Comparison of ENCODE assay signal across 40 cellular contexts in genomic region chr11:24489477-24489876, GRCh38. TPM values are rescaled to one million over a fixed set of nuclear protein-coding genes. Genes with fewer than 3 reads are reported as not detected.
"Had no signal": no experiment of that assay in that cellular context is flagged by ENCODE, and none has a peak within 500 bp of the region (broad histone marks: within the 10 kb centered on the region; RNA-seq: fewer than 3 reads in every experiment).

No MANE protein-coding gene starts in this region.

- H3K4me3 ChIP-seq: adrenal gland, ascending aorta, body of pancreas, breast epithelium, cardiac muscle cell had no signal

- H3K4me3 Mint-ChIP-seq: activated naive CD4-positive, alpha-beta T cell treated with anti-CD3 and anti-CD28 coated beads for 36 hours; activated naive CD4-positive, alpha-beta T cell treated with anti-CD3 and anti-CD28 coated beads, Interleukin-2, amount 10 ng/mL, durations not matched to agents 7 days and 5 days; activated naive CD4-positive, alpha-beta T cell treated with anti-CD3 and anti-CD28 coated beads, Interleukin-2, amount 50 U/mL, for 24 hours; activated naive CD8-positive, alpha-beta T cell; activated naive CD8-positive, alpha-beta T cell treated with anti-CD3 and anti-CD28 coated beads for 36 hours; activated naive CD8-positive, alpha-beta T cell treated with anti-CD3 and anti-CD28 coated beads, Interleukin-2, amount 10 ng/mL, durations not matched to agents 7 days and 5 days; activated naive CD8-positive, alpha-beta T cell treated with anti-CD3 and anti-CD28 coated beads, Interleukin-2, amount 50 U/mL, for 24 hours; activated T-cell treated with anti-CD3 and anti-CD28 coated beads, Interleukin-2, amount 50 U/mL, for 24 hours; activated T-cell treated with anti-CD3 and anti-CD28 coated beads, Interleukin-2, amount 50 U/mL, for 4 hours; activated T-cell treated with anti-CD3 and anti-CD28 coated beads, Interleukin-2, amount 50 U/mL, for 72 hours; activated T-helper 1 cell treated with anti-CD3 and anti-CD28 coated beads, Interleukin-12 subunit alpha, Interleukin-12 subunit beta, Interleukin-2, Interleukin-4 antibody, amounts not matched to agents 30 ng/mL and 10 ng/mL and 1 ng/mL, durations not matched to agents 14 hours and 24 hours and 36 hours; activated T-helper 17 cell treated with anti-CD3 and anti-CD28 coated beads, Interleukin-2, amount 50 U/mL, for 72 hours; brain; central memory CD8-positive, alpha-beta T cell had no signal

- H3K27me3 Mint-ChIP-seq: activated naive CD4-positive, alpha-beta T cell treated with anti-CD3 and anti-CD28 coated beads, Interleukin-2, amount 10 ng/mL, durations not matched to agents 7 days and 5 days; activated naive CD4-positive, alpha-beta T cell treated with anti-CD3 and anti-CD28 coated beads, Interleukin-2, amount 50 U/mL, for 24 hours; activated naive CD8-positive, alpha-beta T cell; activated naive CD8-positive, alpha-beta T cell treated with anti-CD3 and anti-CD28 coated beads for 36 hours; activated naive CD8-positive, alpha-beta T cell treated with anti-CD3 and anti-CD28 coated beads, Interleukin-2, amount 10 ng/mL, durations not matched to agents 7 days and 5 days; activated naive CD8-positive, alpha-beta T cell treated with anti-CD3 and anti-CD28 coated beads, Interleukin-2, amount 50 U/mL, for 24 hours; activated T-cell treated with anti-CD3 and anti-CD28 coated beads, Interleukin-2, amount 50 U/mL, for 24 hours; activated T-helper 17 cell treated with anti-CD3 and anti-CD28 coated beads, Interleukin-2, amount 50 U/mL, for 72 hours; central memory CD8-positive, alpha-beta T cell had no signal

- H3K27ac ChIP-seq: adrenal gland, ascending aorta, body of pancreas, brain microvascular endothelial cell, breast epithelium, cardiac muscle cell had no signal

- H3K27me3 ChIP-seq: adrenal gland, ascending aorta, body of pancreas, brain microvascular endothelial cell, breast epithelium had no signal

- H3K4me1 Mint-ChIP-seq: activated naive CD4-positive, alpha-beta T cell treated with anti-CD3 and anti-CD28 coated beads, Interleukin-2, amount 10 ng/mL, durations not matched to agents 7 days and 5 days; activated naive CD4-positive, alpha-beta T cell treated with anti-CD3 and anti-CD28 coated beads, Interleukin-2, amount 50 U/mL, for 24 hours; activated naive CD8-positive, alpha-beta T cell treated with anti-CD3 and anti-CD28 coated beads for 36 hours; activated naive CD8-positive, alpha-beta T cell treated with anti-CD3 and anti-CD28 coated beads, Interleukin-2, amount 10 ng/mL, durations not matched to agents 7 days and 5 days; activated naive CD8-positive, alpha-beta T cell treated with anti-CD3 and anti-CD28 coated beads, Interleukin-2, amount 50 U/mL, for 24 hours; activated T-helper 17 cell treated with anti-CD3 and anti-CD28 coated beads, Interleukin-2, amount 50 U/mL, for 72 hours; brain; central memory CD8-positive, alpha-beta T cell had no signal

- H3K36me3 Mint-ChIP-seq: activated naive CD4-positive, alpha-beta T cell treated with anti-CD3 and anti-CD28 coated beads, Interleukin-2, amount 10 ng/mL, durations not matched to agents 7 days and 5 days; activated naive CD4-positive, alpha-beta T cell treated with anti-CD3 and anti-CD28 coated beads, Interleukin-2, amount 50 U/mL, for 24 hours; activated naive CD4-positive, alpha-beta T cell treated with anti-CD3 and anti-CD28 coated beads, Interleukin-2, amount 50 U/mL, for 72 hours; activated naive CD8-positive, alpha-beta T cell; activated naive CD8-positive, alpha-beta T cell treated with anti-CD3 and anti-CD28 coated beads for 36 hours; activated naive CD8-positive, alpha-beta T cell treated with anti-CD3 and anti-CD28 coated beads, Interleukin-2, amount 10 ng/mL, durations not matched to agents 7 days and 5 days; brain had no signal

- H3K4me1 ChIP-seq: adrenal gland, ascending aorta, body of pancreas, breast epithelium had no signal

- ATAC-seq: activated naive CD4-positive, alpha-beta T cell treated with anti-CD3 and anti-CD28 coated beads, Interleukin-2, amount 50 U/mL, for 72 hours; activated naive CD8-positive, alpha-beta T cell treated with anti-CD3 and anti-CD28 coated beads, Interleukin-2, amount 50 U/mL, for 24 hours; activated T-cell treated with anti-CD3 and anti-CD28 coated beads, Interleukin-2, amount 50 U/mL, for 4 hours; activated T-cell treated with anti-CD3 and anti-CD28 coated beads, Interleukin-2, amount 50 U/mL, for 72 hours; activated T-helper 17 cell treated with anti-CD3 and anti-CD28 coated beads, Interleukin-2, amount 50 U/mL, for 72 hours; body of pancreas had no signal

- H3K9me3 ChIP-seq: adrenal gland, ascending aorta, body of pancreas, breast epithelium had no signal

- FAIRE-seq: astrocyte, bronchial epithelial cell had no signal

- DNase-seq: activated effector memory CD4-positive, alpha-beta T cell treated with anti-CD3 and anti-CD28 coated beads, Interleukin-2, amount 50 U/mL, for 16 hours; activated effector memory CD4-positive, alpha-beta T cell treated with Interleukin-2 at 50 U/mL for 16 hours; activated gamma-delta T cell; activated gamma-delta T cell treated with Interleukin-2 at 50 U/mL for 16 hours; activated naive CD4-positive, alpha-beta T cell; activated naive CD4-positive, alpha-beta T cell treated with anti-CD3 and anti-CD28 coated beads for 36 hours; activated naive CD4-positive, alpha-beta T cell treated with anti-CD3 and anti-CD28 coated beads, Interleukin-2, amount 10 ng/mL, durations not matched to agents 7 days and 5 days; activated naive CD4-positive, alpha-beta T cell treated with anti-CD3 and anti-CD28 coated beads, Interleukin-2, amount 50 U/mL, for 16 hours; activated naive CD4-positive, alpha-beta T cell treated with Interleukin-2 at 50 U/mL for 16 hours; activated naive CD8-positive, alpha-beta T cell treated with anti-CD3 and anti-CD28 coated beads for 36 hours; activated naive CD8-positive, alpha-beta T cell treated with anti-CD3 and anti-CD28 coated beads, Interleukin-2, amount 10 ng/mL, durations not matched to agents 7 days and 5 days; activated naive CD8-positive, alpha-beta T cell treated with anti-CD3 and anti-CD28 coated beads, Interleukin-2, amount 50 U/mL, for 24 hours; activated T-cell treated with anti-CD3 and anti-CD28 coated beads, Interleukin-2, amount 50 U/mL, for 1 hour; activated T-cell treated with anti-CD3 and anti-CD28 coated beads, Interleukin-2, amount 50 U/mL, for 24 hours; activated T-cell treated with anti-CD3 and anti-CD28 coated beads, Interleukin-2, amount 50 U/mL, for 4 hours; activated T-cell treated with anti-CD3 and anti-CD28 coated beads, Interleukin-2, amount 50 U/mL, for 48 hours; activated T-cell treated with anti-CD3 and anti-CD28 coated beads, Interleukin-2, amount 50 U/mL, for 72 hours; adrenal gland; amniotic stem cell; amygdala; anterior cingulate cortex; aorta; body of pancreas; brain microvascular endothelial cell; caudate nucleus; central memory CD4-positive, alpha-beta T cell; cerebellar nuclear complex had no signal

- H3K27ac Mint-ChIP-seq: activated naive CD4-positive, alpha-beta T cell treated with anti-CD3 and anti-CD28 coated beads for 36 hours; activated naive CD4-positive, alpha-beta T cell treated with anti-CD3 and anti-CD28 coated beads, Interleukin-2, amount 10 ng/mL, durations not matched to agents 7 days and 5 days; activated naive CD4-positive, alpha-beta T cell treated with anti-CD3 and anti-CD28 coated beads, Interleukin-2, amount 50 U/mL, for 24 hours; activated naive CD4-positive, alpha-beta T cell treated with anti-CD3 and anti-CD28 coated beads, Interleukin-2, amount 50 U/mL, for 72 hours; activated naive CD8-positive, alpha-beta T cell; activated naive CD8-positive, alpha-beta T cell treated with anti-CD3 and anti-CD28 coated beads for 36 hours; activated naive CD8-positive, alpha-beta T cell treated with anti-CD3 and anti-CD28 coated beads, Interleukin-2, amount 10 ng/mL, durations not matched to agents 7 days and 5 days; activated naive CD8-positive, alpha-beta T cell treated with anti-CD3 and anti-CD28 coated beads, Interleukin-2, amount 50 U/mL, for 24 hours; activated T-cell treated with anti-CD3 and anti-CD28 coated beads, Interleukin-2, amount 50 U/mL, for 24 hours; activated T-cell treated with anti-CD3 and anti-CD28 coated beads, Interleukin-2, amount 50 U/mL, for 72 hours; activated T-helper 1 cell treated with anti-CD3 and anti-CD28 coated beads, Interleukin-12 subunit alpha, Interleukin-12 subunit beta, Interleukin-2, Interleukin-4 antibody, amounts not matched to agents 30 ng/mL and 10 ng/mL and 1 ng/mL, durations not matched to agents 14 hours and 24 hours and 36 hours; activated T-helper 17 cell treated with anti-CD3 and anti-CD28 coated beads, Interleukin-2, amount 50 U/mL, for 72 hours; activated T-helper 2 cell treated with anti-CD3 and anti-CD28 coated beads, Interferon-gamma antibody, Interleukin-2, Interleukin-4, amounts not matched to agents 10 μg/mL and 5 μg/mL and 100 μg/mL, durations not matched to agents 14 hours and 24 hours and 36 hours; brain had no signal

- H3K36me3 ChIP-seq: adrenal gland, ascending aorta, brain microvascular endothelial cell, cardiac muscle cell had no signal

RNA-seq across cellular contexts. Expression of gene LUZP2, which starts 7.4 kb away (rescaled TPM):
- total RNA-seq: activated naive CD4-positive, alpha-beta T cell treated with anti-CD3 and anti-CD28 coated beads for 36 hours; activated naive CD4-positive, alpha-beta T cell treated with anti-CD3 and anti-CD28 coated beads, Interleukin-2, amount 50 U/mL, for 72 hours; activated naive CD8-positive, alpha-beta T cell treated with anti-CD3 and anti-CD28 coated beads for 36 hours; activated naive CD8-positive, alpha-beta T cell treated with anti-CD3 and anti-CD28 coated beads, Interleukin-2, amount 10 ng/mL, durations not matched to agents 7 days and 5 days; activated T-cell treated with anti-CD3 and anti-CD28 coated beads, Interleukin-2, amount 50 U/mL, for 4 hours; activated T-cell treated with anti-CD3 and anti-CD28 coated beads, Interleukin-2, amount 50 U/mL, for 72 hours; activated T-helper 1 cell treated with anti-CD3 and anti-CD28 coated beads, Interleukin-12 subunit alpha, Interleukin-12 subunit beta, Interleukin-2, Interleukin-4 antibody, amounts not matched to agents 30 ng/mL and 10 ng/mL and 1 ng/mL, durations not matched to agents 14 hours and 24 hours and 36 hours; activated T-helper 17 cell treated with anti-CD3 and anti-CD28 coated beads, Interleukin-2, amount 50 U/mL, for 72 hours; activated T-helper 2 cell treated with anti-CD3 and anti-CD28 coated beads, Interferon-gamma antibody, Interleukin-2, Interleukin-4, amounts not matched to agents 10 μg/mL and 5 μg/mL and 100 μg/mL, durations not matched to agents 14 hours and 24 hours and 36 hours; bronchial epithelial cell; cardiac muscle cell had no signal
- polyA plus RNA-seq: cardiac muscle cell had no signal
